In the genomic region with DNA sequence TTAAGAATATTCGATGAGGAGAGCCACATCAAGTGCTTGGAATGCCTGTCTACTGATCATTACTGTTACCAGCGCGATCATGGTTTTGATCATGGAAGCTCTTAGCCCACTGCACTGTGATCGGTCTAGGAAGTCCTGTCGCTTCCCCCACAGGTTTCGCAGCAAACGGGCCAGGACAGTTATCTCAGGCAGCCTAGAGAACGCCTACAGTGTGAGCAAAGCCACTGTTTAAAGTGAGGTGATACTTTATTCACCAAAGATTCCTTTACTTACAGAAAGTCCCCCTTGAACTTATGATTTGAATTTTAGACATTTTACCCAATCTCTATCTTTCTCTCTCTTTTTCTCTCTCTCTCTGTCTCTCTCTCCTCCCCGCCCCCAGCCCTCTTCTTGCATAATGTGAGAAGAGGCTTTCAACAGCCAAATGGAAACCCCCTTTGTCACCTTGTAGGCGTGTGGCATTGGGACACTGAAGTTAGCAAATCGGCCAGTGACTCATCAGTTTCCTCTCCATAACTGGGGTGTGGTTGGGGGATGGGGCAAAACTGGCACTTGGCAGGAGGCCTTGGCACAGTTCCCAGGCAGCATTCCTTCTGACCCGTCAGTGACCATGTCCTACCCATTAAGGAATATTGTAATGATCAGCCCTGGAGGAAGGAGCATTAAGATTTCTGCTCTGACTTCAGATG, we compare ENCODE assay signal across 8 cellular contexts.
DNase-seq lines count a peak whose midpoint lies in the region; ATAC-seq lines count a peak whose summit lies in the region.

No MANE protein-coding gene starts in this region.

- ATAC-seq in GM19035 (IDR thresholded peaks at IDR 0.05; ENCODE audit: unreplicated experiment), result peak; percentile 77
- ATAC-seq in HG03175 (IDR thresholded peaks at IDR 0.05; ENCODE audit: unreplicated experiment), result peak; percentile 80

- DNase-seq in AML-193 (lab: John Stamatoyannopoulos, UW) (peak; percentile 86 to 93), SHP77 (lab: John Stamatoyannopoulos, UW) (peak; percentile 61 to 76), globus pallidus (ENCODE audit: low spot score) (peak; percentile 40), putamen (ENCODE audit: low spot score) (peak; percentile 27), ecto neural progenitor cell (ENCODE audit: low spot score) (no peak)
- peak in 3 of 4 experiments; percentile 13 to 46 (median 39) for DNase-seq in activated naive CD4-positive, alpha-beta T cell (lab: John Stamatoyannopoulos, UW)
